In the genomic region with DNA sequence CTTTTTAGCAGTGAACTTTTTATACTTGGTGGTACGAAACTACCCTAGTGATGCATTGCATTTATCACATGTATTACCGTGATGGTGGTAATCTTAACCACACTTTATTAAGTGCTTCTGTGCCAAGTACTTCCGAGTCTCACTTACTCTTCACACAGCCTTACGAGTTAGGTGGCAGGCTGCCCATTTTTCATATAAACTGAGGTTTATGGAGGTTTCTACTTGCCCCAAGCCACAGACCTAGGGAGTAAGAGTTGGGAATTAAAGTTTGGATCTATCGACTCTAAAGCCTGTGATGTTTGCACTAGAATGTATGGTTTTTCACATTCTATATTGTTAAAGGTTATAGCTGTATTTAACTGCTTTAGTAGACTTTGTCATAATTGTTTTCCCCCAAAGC, we compare ENCODE assay signal across 29 cellular contexts. TPM values are rescaled to one million over a fixed set of nuclear protein-coding genes. Genes with fewer than 3 reads are reported as not detected.
DNase-seq lines count a peak whose midpoint lies in the region; ATAC-seq, FAIRE-seq and TF ChIP-seq lines count a peak whose summit lies in the region.
"Had no signal": no experiment of that assay in that cellular context is flagged by ENCODE, and none has a peak within 500 bp of the region (broad histone marks: within the 10 kb centered on the region; RNA-seq: fewer than 3 reads in every experiment).

No MANE protein-coding gene starts in this region.

- ATAC-seq in HepG2 (no peak), right lobe of liver (no peak)
- ATAC-seq: GM12878 had no signal

- no peak for DNase-seq in HepG2 (ENCODE audit: low spot score)
- no peak for DNase-seq in right lobe of liver
- peak; percentile 16 for DNase-seq in M059J (ENCODE audit: low read depth)
- DNase-seq in mesothelial cell of epicardium (ENCODE audit: low spot score in 2 of 2, unreplicated experiment in 2 of 2), result no peak
- no peak for DNase-seq in foreskin melanocyte
- DNase-seq in anterior cingulate cortex (lab: John Stamatoyannopoulos, UW), result no peak
- no peak for DNase-seq in mesenchymal stem cell
- DNase-seq: 8988T; ACHN; BE2C; C1 segment of cervical spinal cord; CD4-positive, alpha-beta memory T cell; CD4-positive, CD25-positive, alpha-beta regulatory T cell; CD8-positive, alpha-beta memory T cell; COR-L47; DMS 273 treated with DMSO at 0.1 percent for 48 hours; DMS153; DMS53; DMS79; DND-41; EL; GDM1 had no signal

- H3K79me2 ChIP-seq in HepG2 (ENCODE audit: insufficient read depth, low read length), result peaks cover 26% of the 10 kb centered on the region

- H4K20me1 ChIP-seq in HepG2 (ENCODE audit: insufficient read depth, low read length), result peaks cover 8% of the 10 kb centered on the region; the same call in 1 of the 2 replicates

- H3K9me3 ChIP-seq in HepG2 (ENCODE audit: low read length) (no peaks in the 10 kb centered on the region), right lobe of liver (no peaks in the 10 kb centered on the region), HEK293 (ENCODE audit: control insufficient read depth, insufficient read depth, low read depth, low read length) (no peaks in the 10 kb centered on the region), mesenchymal stem cell (ENCODE audit: control insufficient read depth, low read length) (no peaks in the 10 kb centered on the region)
- H3K9me3 ChIP-seq: BE2C, BLaER1 had no signal

- no peaks in the 10 kb centered on the region for H3K27me3 ChIP-seq in HepG2 (ENCODE audit: control insufficient read depth in 1 of 2, insufficient read depth in 2 of 2, low read length in 2 of 2)
- H3K27me3 ChIP-seq in right lobe of liver, result no peaks in the 10 kb centered on the region
- no peaks in the 10 kb centered on the region for H3K27me3 ChIP-seq in mesenchymal stem cell (ENCODE audit: control insufficient read depth in 1 of 2, insufficient read depth in 1 of 2, low read length in 2 of 2)
- H3K27me3 ChIP-seq: BE2C, BLaER1 had no signal

- CTCF ChIA-PET in HepG2 (lab: Yijun Ruan, JAX; ENCODE audit: low intra/inter-chr PET ratio, low total read pairs) (no interaction called here), HEK293 (lab: Yijun Ruan, JAX) (no interaction called here)

- H3K4me1 ChIP-seq in HepG2 (ENCODE audit: insufficient read depth, low read length), result peaks cover 2% of the 10 kb centered on the region
- H3K4me1 ChIP-seq in right lobe of liver, result no peaks in the 10 kb centered on the region
- H3K4me1 ChIP-seq in HEK293 (ENCODE audit: control insufficient read depth, insufficient read depth, low read length), result no peaks in the 10 kb centered on the region
- H3K4me1 ChIP-seq in mesenchymal stem cell (ENCODE audit: control insufficient read depth, insufficient read depth, low read depth, low read length), result no peaks in the 10 kb centered on the region
- H3K4me1 ChIP-seq: BE2C had no signal

- H2AK5ac ChIP-seq in mesenchymal stem cell (ENCODE audit: low read length, severe bottlenecking), result no peak overlapping the region

- H2AFZ ChIP-seq in HepG2 (ENCODE audit: low read length) (no peak overlapping the region), mesenchymal stem cell (ENCODE audit: low read depth, low read length) (no peak overlapping the region)

- H3K27ac Mint-ChIP-seq in mesothelial cell of epicardium, result peak overlapping the region; percentile 79
- H3K27ac Mint-ChIP-seq: CD14-positive monocyte had no signal

- TF ChIP-seq EP300 in HepG2 (IDR thresholded peaks at IDR 0.05; ENCODE audit: low read depth in 2 of 2, low read length in 2 of 2), result no peak
- TF ChIP-seq EP300 in HepG2 (CRISPR knock-in tag; IDR thresholded peaks at IDR 0.05; ENCODE audit: borderline replicate concordance), result no peak

- TF ChIP-seq RAD21 in HepG2 (CRISPR knock-in tag; IDR thresholded peaks at IDR 0.05), result no peak

- intact Hi-C loops in HepG2 (cut with micrococcal nuclease; ENCODE audit: unreplicated experiment) (no loop called here), right lobe of liver (cut with DNase I) (no loop called here)

- H2BK5ac ChIP-seq in mesenchymal stem cell (ENCODE audit: low read depth, low read length, poor library complexity, severe bottlenecking), result no peak overlapping the region

- H4K8ac ChIP-seq in mesenchymal stem cell (ENCODE audit: low read length), result no peak overlapping the region

- no peak for FAIRE-seq in HepG2 (lab: Jason Lieb, UNC)
- FAIRE-seq: A204.1, GM12878, GM12892, GM18507 had no signal

- no peak overlapping the region for H2BK12ac ChIP-seq in mesenchymal stem cell (ENCODE audit: low read length in 2 of 2)

- no peak overlapping the region for H4K91ac ChIP-seq in mesenchymal stem cell (ENCODE audit: low read length)

- in situ Hi-C loops in HepG2 (cut with HindIII; ENCODE audit: extremely low pct_ligation_motif_present, low pct_unique_long_range_greater_than_20kb), result no loop called here

- WGBS in HepG2 (ENCODE audit: low lambda C conversion rate), result 96% methylated on average over 5 of the region's 5 CpGs
- WGBS in right lobe of liver (ENCODE audit: insufficient coverage, low coverage, low lambda C conversion rate, missing lambda C conversion rate), result 72% methylated on average over 4 of the region's 5 CpGs
- 96% methylated on average over 4 of the region's 5 CpGs for WGBS in mesenchymal stem cell

- H3K4me3 ChIP-seq in HepG2 (replicated peaks in 1 of 3; ENCODE audit: insufficient read depth in 1 of 3, low read depth in 2 of 3, low read length in 3 of 3) (no peak overlapping the region), right lobe of liver (no peak overlapping the region), HEK293 (ENCODE audit: low read depth, low read length) (no peak overlapping the region), mesenchymal stem cell (ENCODE audit: insufficient read depth in 1 of 2, low read depth in 1 of 2, low read length in 2 of 2) (no peak overlapping the region)
- H3K4me3 ChIP-seq: BLaER1, GM12878 had no signal

- H3K18ac ChIP-seq in mesenchymal stem cell (ENCODE audit: low read depth in 1 of 2, low read length in 2 of 2), result no peak overlapping the region

- H3K36me3 ChIP-seq in HepG2 (replicated peaks in 1 of 2; ENCODE audit: control insufficient read depth in 1 of 2, insufficient read depth in 2 of 2, low read length in 2 of 2) (peaks cover 29 to 80% of the 10 kb centered on the region in 2 experiments), right lobe of liver (peaks cover 0 to 67% (median 16%) of the 10 kb centered on the region in 4 donors), HEK293 (ENCODE audit: control insufficient read depth in 2 of 2, insufficient read depth in 1 of 2, low read length in 2 of 2) (peaks cover 25 to 89% of the 10 kb centered on the region in 2 experiments), mesenchymal stem cell (ENCODE audit: control insufficient read depth in 1 of 2, insufficient read depth in 2 of 2, low read depth in 1 of 2, low read length in 2 of 2) (peaks cover 16 to 85% of the 10 kb centered on the region in 2 experiments)

- H3K27me3 Mint-ChIP-seq in mesothelial cell of epicardium (ENCODE audit: low read depth), result no peaks in the 10 kb centered on the region
- H3K27me3 Mint-ChIP-seq: CD4-positive, alpha-beta memory T cell; CD4-positive, CD25-positive, alpha-beta regulatory T cell; CD8-positive, alpha-beta memory T cell had no signal

- no peak overlapping the region for H3K14ac ChIP-seq in mesenchymal stem cell (ENCODE audit: low read length in 2 of 2)

- no peak for TF ChIP-seq CTCF in HepG2 (CRISPR knock-in tag; IDR thresholded peaks at IDR 0.05)
- TF ChIP-seq CTCF in right lobe of liver (IDR thresholded peaks at IDR 0.05), result no peak
- no peak for TF ChIP-seq CTCF in HEK293 (tag by site-specific recombination; IDR thresholded peaks at IDR 0.05)
- TF ChIP-seq CTCF in mesothelial cell of epicardium (IDR thresholded peaks at IDR 0.05; ENCODE audit: unreplicated experiment), result no peak

- H3K9ac ChIP-seq in HepG2 (ENCODE audit: insufficient read depth, low read depth, low read length) (no peak overlapping the region), mesenchymal stem cell (ENCODE audit: low read length) (no peak overlapping the region)
- H3K9ac ChIP-seq: BLaER1 had no signal

- peaks cover 13% of the 10 kb centered on the region for H3K36me3 Mint-ChIP-seq in mesothelial cell of epicardium

- H2BK120ac ChIP-seq in mesenchymal stem cell (ENCODE audit: low read depth, low read length), result no peak overlapping the region

- H3K27ac ChIP-seq in HepG2 (ENCODE audit: extremely low read length, insufficient read depth, low read length), result no peak overlapping the region
- H3K27ac ChIP-seq in right lobe of liver, result no peak overlapping the region
- no peak overlapping the region for H3K27ac ChIP-seq in HEK293 (ENCODE audit: extremely low read depth, low read depth, low read length)
- no peak overlapping the region for H3K27ac ChIP-seq in mesenchymal stem cell (ENCODE audit: low read length, poor library complexity, severe bottlenecking)
- H3K27ac ChIP-seq: BLaER1 had no signal

- no peaks in the 10 kb centered on the region for H3K9me3 Mint-ChIP-seq in mesothelial cell of epicardium
- H3K9me3 Mint-ChIP-seq: CD14-positive monocyte; CD4-positive, alpha-beta memory T cell; CD4-positive, CD25-positive, alpha-beta regulatory T cell; CD8-positive, alpha-beta memory T cell had no signal

- H3K4me1 Mint-ChIP-seq in mesothelial cell of epicardium, result peaks cover 23% of the 10 kb centered on the region

- TF ChIP-seq POLR2A in HepG2 (IDR thresholded peaks at IDR 0.05; ENCODE audit: insufficient read depth in 1 of 2, low read depth in 2 of 2, low read length in 2 of 2) (no peak), right lobe of liver (IDR thresholded peaks at IDR 0.05) (no peak)

- no peak overlapping the region for H3K4me2 ChIP-seq in HepG2 (ENCODE audit: low read depth, low read length)
- H3K4me2 ChIP-seq in mesenchymal stem cell (ENCODE audit: low read length, poor library complexity, severe bottlenecking), result no peak overlapping the region
- H3K4me2 ChIP-seq: BLaER1 had no signal

- no peak overlapping the region for H3K4me3 Mint-ChIP-seq in mesothelial cell of epicardium
- H3K4me3 Mint-ChIP-seq: CD14-positive monocyte; CD4-positive, alpha-beta memory T cell; CD4-positive, CD25-positive, alpha-beta regulatory T cell; CD8-positive, alpha-beta memory T cell had no signal

- H3K4ac ChIP-seq in mesenchymal stem cell (ENCODE audit: low read depth in 1 of 2, low read length in 2 of 2), result no peak overlapping the region

- no TSS peak for BruUV-seq in HepG2 (replicated peaks; lab: Mats Ljungman, UMichigan)

- POLR2A ChIA-PET in HepG2 (lab: Yijun Ruan, JAX), result no interaction called here
- POLR2A ChIA-PET in HEK293 (lab: Yijun Ruan, JAX), result no interaction called here

- H3K79me1 ChIP-seq in mesenchymal stem cell (replicated peaks; ENCODE audit: low read length, poor library complexity, severe bottlenecking), result peaks cover 13% of the 10 kb centered on the region

- no peak overlapping the region for H3K23ac ChIP-seq in mesenchymal stem cell (ENCODE audit: low read length in 2 of 2)

- no peak overlapping the region for H2BK15ac ChIP-seq in mesenchymal stem cell (ENCODE audit: low read depth, poor library complexity, severe bottlenecking)

RNA-seq across cellular contexts. Expression of gene PABPC1L, which starts 5.5 kb away (rescaled TPM):
- total RNA-seq in HepG2 (2016; rRNA removed; fragmentation: Illumina TruSeq; extraction: Trizol) (6.4 and 30.8 TPM in 2 replicates), right lobe of liver (10 to 100 TPM in 5 of 6 experiments, 1 to 10 TPM in 1; 8.7 to 40.2 (median 27.7) TPM), mesothelial cell of epicardium (131 to 135 TPM (median 135 TPM) in 3 replicates)
- 8.8 and 10.6 TPM in 2 replicates for total RNA-seq in HepG2 (2016; cell fraction: cytosol; rRNA removed; fragmentation: Illumina TruSeq; extraction: Trizol; ENCODE audit: low read depth)
- 7.2 and 30.6 TPM in 2 replicates for total RNA-seq in HepG2 (2016; cell fraction: insoluble cytoplasmic fraction; rRNA removed; fragmentation: Illumina TruSeq; extraction: Trizol)
- total RNA-seq in HepG2 (2016; cell fraction: membrane; rRNA removed; fragmentation: Illumina TruSeq; extraction: Trizol), result 7.7 TPM in 2 replicates
- total RNA-seq in HepG2 (2016; cell fraction: nucleus; rRNA removed; fragmentation: Illumina TruSeq; extraction: Trizol), result 68.7 and 74.6 TPM in 2 replicates
- 252 and 283 TPM in 2 replicates for polyA plus RNA-seq in HepG2 (2011; rRNA removed)
- 48.8 and 52.2 TPM in 2 replicates for polyA plus RNA-seq in HepG2 (2011; cell fraction: cytosol; rRNA removed)
- 1,815 and 1,864 TPM in 2 replicates for polyA plus RNA-seq in HepG2 (2011; cell fraction: nucleus; rRNA removed)
- polyA plus RNA-seq in HepG2 (2012), result 109 and 110 TPM in 2 replicates
- polyA plus RNA-seq in HepG2 (2016; cell fraction: cytosol; fragmentation: Illumina TruSeq; extraction: Trizol; ENCODE audit: low read depth), result 3.4 TPM in 2 replicates
- 8.9 and 10.9 TPM in 2 replicates for polyA plus RNA-seq in HepG2 (2016; cell fraction: insoluble cytoplasmic fraction; fragmentation: Illumina TruSeq; extraction: Trizol; ENCODE audit: low read depth)
- 4.4 and 4.6 TPM in 2 replicates for polyA plus RNA-seq in HepG2 (2016; cell fraction: membrane; fragmentation: Illumina TruSeq; extraction: Trizol; ENCODE audit: low read depth)
- 374 and 409 TPM in 2 replicates for polyA plus RNA-seq in HepG2 (2016; cell fraction: nucleus; fragmentation: Illumina TruSeq; extraction: Trizol; ENCODE audit: insufficient read depth, low read depth)
- 12.6 and 64.0 TPM in 2 replicates for polyA minus RNA-seq in HepG2 (2011; rRNA and poly(A)+ RNA removed; ENCODE audit: low replicate concordance)
- 10.6 and 12.0 TPM in 2 replicates for polyA minus RNA-seq in HepG2 (2011; cell fraction: cytosol; rRNA and poly(A)+ RNA removed)
- polyA minus RNA-seq in HepG2 (2011; cell fraction: nucleus; rRNA and poly(A)+ RNA removed), result 250 and 264 TPM in 2 replicates
- 1.8 and 6.1 TPM in 2 replicates for total RNA-seq in M059J (2014; rRNA removed; shearing (Covaris generic))
- polyA plus RNA-seq in mesenchymal stem cell (2013, experiment 1 of 2), result 16.4 TPM
- polyA plus RNA-seq in mesenchymal stem cell (2013, experiment 2 of 2), result 13.8 TPM

RNA-seq across cellular contexts. Expression of gene YWHAB, which starts 18.9 kb away (rescaled TPM):
- 121 and 184 TPM in 2 replicates for total RNA-seq in HepG2 (2016; rRNA removed; fragmentation: Illumina TruSeq; extraction: Trizol)
- 13.1 and 14.3 TPM in 2 replicates for total RNA-seq in HepG2 (2016; cell fraction: cytosol; rRNA removed; fragmentation: Illumina TruSeq; extraction: Trizol; ENCODE audit: low read depth)
- 123 and 180 TPM in 2 replicates for total RNA-seq in HepG2 (2016; cell fraction: insoluble cytoplasmic fraction; rRNA removed; fragmentation: Illumina TruSeq; extraction: Trizol)
- total RNA-seq in HepG2 (2016; cell fraction: membrane; rRNA removed; fragmentation: Illumina TruSeq; extraction: Trizol), result 60.9 and 62.9 TPM in 2 replicates
- 79.4 and 83.5 TPM in 2 replicates for total RNA-seq in HepG2 (2016; cell fraction: nucleus; rRNA removed; fragmentation: Illumina TruSeq; extraction: Trizol)
- 64.0 and 77.2 TPM in 2 replicates for polyA plus RNA-seq in HepG2 (2011; rRNA removed)
- 41.7 and 66.1 TPM in 2 replicates for polyA plus RNA-seq in HepG2 (2011; cell fraction: cytosol; rRNA removed)
- polyA plus RNA-seq in HepG2 (2011; cell fraction: nucleus; rRNA removed), result 28.9 and 37.6 TPM in 2 replicates
- polyA plus RNA-seq in HepG2 (2012), result 122 and 130 TPM in 2 replicates
- polyA plus RNA-seq in HepG2 (2016; cell fraction: cytosol; fragmentation: Illumina TruSeq; extraction: Trizol; ENCODE audit: low read depth), result 22.2 and 23.8 TPM in 2 replicates
- polyA plus RNA-seq in HepG2 (2016; cell fraction: insoluble cytoplasmic fraction; fragmentation: Illumina TruSeq; extraction: Trizol; ENCODE audit: low read depth), result 254 and 256 TPM in 2 replicates
- 47.1 and 50.3 TPM in 2 replicates for polyA plus RNA-seq in HepG2 (2016; cell fraction: membrane; fragmentation: Illumina TruSeq; extraction: Trizol; ENCODE audit: low read depth)
- polyA plus RNA-seq in HepG2 (2016; cell fraction: nucleus; fragmentation: Illumina TruSeq; extraction: Trizol; ENCODE audit: insufficient read depth, low read depth), result 121 and 126 TPM in 2 replicates
- polyA minus RNA-seq in HepG2 (2011; rRNA and poly(A)+ RNA removed; ENCODE audit: low replicate concordance), result 22.5 and 46.6 TPM in 2 replicates
- polyA minus RNA-seq in HepG2 (2011; cell fraction: cytosol; rRNA and poly(A)+ RNA removed), result 38.2 and 43.5 TPM in 2 replicates
- polyA minus RNA-seq in HepG2 (2011; cell fraction: nucleus; rRNA and poly(A)+ RNA removed), result 64.2 and 67.4 TPM in 2 replicates
- 10 to 100 TPM; 48.7 to 71.1 (median 54.5) TPM for total RNA-seq in right lobe of liver
- 135 and 185 TPM in 2 replicates for total RNA-seq in M059J (2014; rRNA removed; shearing (Covaris generic))
- total RNA-seq in mesothelial cell of epicardium, result 113 to 116 TPM (median 114 TPM) in 3 replicates
- polyA plus RNA-seq in mesenchymal stem cell (2013, experiment 1 of 2), result 244 TPM
- polyA plus RNA-seq in mesenchymal stem cell (2013, experiment 2 of 2), result 253 TPM

RNA-seq across cellular contexts. Expression of gene TOMM34, which starts 55.8 kb away (rescaled TPM):
- 52.0 and 73.0 TPM in 2 replicates for total RNA-seq in HepG2 (2016; rRNA removed; fragmentation: Illumina TruSeq; extraction: Trizol)
- 6.2 and 6.4 TPM in 2 replicates for total RNA-seq in HepG2 (2016; cell fraction: cytosol; rRNA removed; fragmentation: Illumina TruSeq; extraction: Trizol; ENCODE audit: low read depth)
- total RNA-seq in HepG2 (2016; cell fraction: insoluble cytoplasmic fraction; rRNA removed; fragmentation: Illumina TruSeq; extraction: Trizol), result 52.3 and 72.3 TPM in 2 replicates
- total RNA-seq in HepG2 (2016; cell fraction: membrane; rRNA removed; fragmentation: Illumina TruSeq; extraction: Trizol), result 18.0 and 21.0 TPM in 2 replicates
- total RNA-seq in HepG2 (2016; cell fraction: nucleus; rRNA removed; fragmentation: Illumina TruSeq; extraction: Trizol), result 24.9 and 25.7 TPM in 2 replicates
- polyA plus RNA-seq in HepG2 (2011; rRNA removed), result 36.2 and 38.3 TPM in 2 replicates
- 38.3 and 39.9 TPM in 2 replicates for polyA plus RNA-seq in HepG2 (2011; cell fraction: cytosol; rRNA removed)
- 20.9 and 23.3 TPM in 2 replicates for polyA plus RNA-seq in HepG2 (2011; cell fraction: nucleus; rRNA removed)
- polyA plus RNA-seq in HepG2 (2012), result 41.6 and 42.7 TPM in 2 replicates
- 7.7 and 7.8 TPM in 2 replicates for polyA plus RNA-seq in HepG2 (2016; cell fraction: cytosol; fragmentation: Illumina TruSeq; extraction: Trizol; ENCODE audit: low read depth)
- polyA plus RNA-seq in HepG2 (2016; cell fraction: insoluble cytoplasmic fraction; fragmentation: Illumina TruSeq; extraction: Trizol; ENCODE audit: low read depth), result 102 TPM in 2 replicates
- 17.3 and 19.1 TPM in 2 replicates for polyA plus RNA-seq in HepG2 (2016; cell fraction: membrane; fragmentation: Illumina TruSeq; extraction: Trizol; ENCODE audit: low read depth)
- polyA plus RNA-seq in HepG2 (2016; cell fraction: nucleus; fragmentation: Illumina TruSeq; extraction: Trizol; ENCODE audit: insufficient read depth, low read depth), result 45.6 and 46.6 TPM in 2 replicates
- polyA minus RNA-seq in HepG2 (2011; rRNA and poly(A)+ RNA removed; ENCODE audit: low replicate concordance), result 23.9 and 48.7 TPM in 2 replicates
- polyA minus RNA-seq in HepG2 (2011; cell fraction: cytosol; rRNA and poly(A)+ RNA removed), result 11.6 and 12.1 TPM in 2 replicates
- 6.8 and 9.1 TPM in 2 replicates for polyA minus RNA-seq in HepG2 (2011; cell fraction: nucleus; rRNA and poly(A)+ RNA removed)
- total RNA-seq in right lobe of liver, result 10 to 100 TPM in 3 of 6 experiments, 1 to 10 TPM in 3; 6.7 to 17.7 (median 10.0) TPM
- 113 and 118 TPM in 2 replicates for total RNA-seq in M059J (2014; rRNA removed; shearing (Covaris generic))
- total RNA-seq in mesothelial cell of epicardium, result 43.7 to 47.3 TPM (median 45.6 TPM) in 3 replicates
- 17.0 TPM for polyA plus RNA-seq in mesenchymal stem cell (2013, experiment 1 of 2)
- 17.5 TPM for polyA plus RNA-seq in mesenchymal stem cell (2013, experiment 2 of 2)

Comparison
In these comparisons a context has a peak if more than half of its experiments do, and no peak if none do; other contexts are left out.
1. Of the 63 proteins assayed by ChIP-seq in both HepG2 and HEK293: peak only in HepG2: none; only in HEK293: PRDM4; in both: none; in neither: 62.